Comparison of ENCODE assay signal across 9 cellular contexts in genomic region chr9:35650341-35651158, GRCh38. TPM values are rescaled to one million over a fixed set of nuclear protein-coding genes. Genes with fewer than 3 reads are reported as not detected.
A peak's percentile ranks its signal among the peaks of the same experiment; 100 is the strongest.
DNase-seq lines count a peak whose midpoint lies in the region; ATAC-seq, FAIRE-seq and TF ChIP-seq lines count a peak whose summit lies in the region.
"Had no signal": no experiment of that assay in that cellular context is flagged by ENCODE, and none has a peak within 500 bp of the region (broad histone marks: within the 10 kb centered on the region; RNA-seq: fewer than 3 reads in every experiment).

A gene with protein sequence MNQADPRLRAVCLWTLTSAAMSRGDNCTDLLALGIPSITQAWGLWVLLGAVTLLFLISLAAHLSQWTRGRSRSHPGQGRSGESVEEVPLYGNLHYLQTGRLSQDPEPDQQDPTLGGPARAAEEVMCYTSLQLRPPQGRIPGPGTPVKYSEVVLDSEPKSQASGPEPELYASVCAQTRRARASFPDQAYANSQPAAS (minus strand): TSS chr9:35650931. CDS start chr9:35650853, 78 bp downstream.

- H3K9me3 ChIP-seq in MG63 (no peaks in the 10 kb centered on the region), GM12878 (replicated peaks; ENCODE audit: control insufficient read depth, insufficient read depth, low read length) (no peaks in the 10 kb centered on the region)

- CTCF ChIA-PET in GM12878 (lab: Yijun Ruan, JAX): interaction anchor here (0.9 to 8.8 kb wide), 8 partner anchors 7 to 85 kb away, joined by 3 to 139 read pairs (median 76); partner anchors contain the start of genes ARHGEF39, CCDC107, CD72 and CREB3

- H3K9ac ChIP-seq in GM12878 (ENCODE audit: control insufficient read depth, insufficient read depth, low read length) (peak within 1 kb of the TSS; percentile 89), rectal smooth muscle tissue (ENCODE audit: low read length) (no peak within 1 kb of the TSS)

- POLR2A ChIA-PET in GM12878 (lab: Charles Lee): interaction anchor here (0.6 to 11.1 kb wide), 7 partner anchors 10 to 306 kb away, joined by 3 to 163 read pairs (median 7); partner anchors contain the start of genes ARHGEF39, CCDC107, CD72 and CREB3

- peak within 1 kb of the TSS; percentile 93 for H3K27ac ChIP-seq in GM12878 (ENCODE audit: control insufficient read depth, insufficient read depth)
- no peak within 1 kb of the TSS for H3K27ac ChIP-seq in rectal smooth muscle tissue (ENCODE audit: low read depth, low read length)
- H3K27ac ChIP-seq: SK-N-MC had no signal

- no peaks in the 10 kb centered on the region for H4K20me1 ChIP-seq in GM12878 (ENCODE audit: control insufficient read depth, insufficient read depth)

- H3K4me2 ChIP-seq in GM12878 (ENCODE audit: control insufficient read depth, insufficient read depth): peak within 1 kb of the TSS; percentile 93

- peak; percentile 75 for TF ChIP-seq POLR2A in GM12878 (IDR thresholded peaks at IDR 0.05; ENCODE audit: low read depth, low read length)

- peaks cover 20% of the 10 kb centered on the region for H3K79me2 ChIP-seq in GM12878 (ENCODE audit: control insufficient read depth, insufficient read depth, low read length)

- H3K36me3 ChIP-seq in MG63: no peaks in the 10 kb centered on the region
- H3K36me3 ChIP-seq in GM12878 (ENCODE audit: control insufficient read depth in 2 of 2, insufficient read depth in 2 of 2, low read length in 1 of 2): no peaks in the 10 kb centered on the region
- H3K36me3 ChIP-seq in rectal smooth muscle tissue (ENCODE audit: control insufficient read depth, insufficient read depth, low read length): no peaks in the 10 kb centered on the region

- H3K27me3 ChIP-seq in MG63 (no peaks in the 10 kb centered on the region), GM12878 (replicated peaks in 1 of 2; ENCODE audit: control insufficient read depth in 2 of 2, insufficient read depth in 2 of 2, low read length in 1 of 2) (no peaks in the 10 kb centered on the region), rectal smooth muscle tissue (ENCODE audit: control insufficient read depth, insufficient read depth, low read length) (no peaks in the 10 kb centered on the region)

- DNase-seq in GM12864 (ENCODE audit: low read depth) (no peak), MG63 (no peak), GM12878 (ENCODE audit: low read depth, low spot score) (no peak), nucleus accumbens (lab: John Stamatoyannopoulos, UW) (no peak), NCI-H2029 (lab: John Stamatoyannopoulos, UW) (no peak)

- TF ChIP-seq EP300 in GM12878 (IDR thresholded peaks at IDR 0.05; ENCODE audit: borderline replicate concordance in 1 of 2, control insufficient read depth in 1 of 2, low read depth in 2 of 2, low read length in 2 of 2): no peak

- in situ Hi-C loops in GM12878 (cut with MboI): no loop called here

- RAD21 ChIA-PET in GM12878 (lab: Charles Lee; ENCODE audit: unreplicated experiment): interaction anchor here (0.5 to 9.6 kb wide), 9 partner anchors 7 to 578 kb away, joined by 3 to 133 read pairs (median 15); partner anchors contain the start of genes ARHGEF39, CCDC107, CREB3 and RMRP

- intact Hi-C loops in GM12878 (cut with micrococcal nuclease; ENCODE audit: unreplicated experiment): loop anchor here (10.0 kb wide), 1 partner anchor 174 kb away; the partner anchor contains the start of genes FAM221B and TMEM8B

- no peak for FAIRE-seq in GM12878 (lab: Jason Lieb, UNC)

- SMC1A ChIA-PET in GM12878 (lab: Charles Lee; ENCODE audit: uncharacterized antibody, unreplicated experiment): interaction anchor here (0.8 to 7.7 kb wide), 7 partner anchors 9 to 99 kb away, joined by 3 to 114 read pairs (median 32); partner anchors contain the start of genes ARHGEF39, CCDC107, CREB3 and GBA2

- WGBS in GM12878 (ENCODE audit: insufficient coverage, insufficient replicate concordance, low lambda C conversion rate, missing lambda C conversion rate): 8% methylated on average over 22 of the region's 22 CpGs

- TF ChIP-seq CTCF in GM12864 (IDR thresholded peaks at IDR 0.05; ENCODE audit: low read depth, low read length, missing control alignments): no peak
- no peak for TF ChIP-seq CTCF in GM12878 (IDR thresholded peaks at IDR 0.05 in 2 of 3, conservative IDR thresholded peaks at IDR 0.05 in 1 of 3; ENCODE audit: control insufficient read depth in 2 of 3, extremely low read depth in 1 of 3, insufficient read depth in 1 of 3, low read depth in 3 of 3, low read length in 3 of 3)

- peak; percentile 19 for ATAC-seq in GM12878
- no peak for ATAC-seq in HG03565 (IDR thresholded peaks at IDR 0.05; ENCODE audit: unreplicated experiment)
- ATAC-seq in HG02571 (IDR thresholded peaks at IDR 0.05; ENCODE audit: unreplicated experiment): no peak

- H3K4me1 ChIP-seq in GM12878 (ENCODE audit: control insufficient read depth, insufficient read depth, low read length): peaks cover 31% of the 10 kb centered on the region
- peaks cover 3% of the 10 kb centered on the region for H3K4me1 ChIP-seq in rectal smooth muscle tissue (ENCODE audit: control insufficient read depth, insufficient read depth, low read length)

- no TSS peak for BruUV-seq in GM12878 (replicated peaks; lab: Mats Ljungman, UMichigan)

- no peak for TF ChIP-seq RAD21 in GM12878 (IDR thresholded peaks at IDR 0.05; ENCODE audit: insufficient read depth, low read depth, low read length)

- H2AFZ ChIP-seq in GM12878 (ENCODE audit: control insufficient read depth, low read depth, low read length): peak within 1 kb of the TSS; percentile 77

- peak within 1 kb of the TSS; percentile 67 for H3K4me3 ChIP-seq in GM12864 (ENCODE audit: low read depth, low read length)
- H3K4me3 ChIP-seq in MG63: peak within 1 kb of the TSS; percentile 11
- peak within 1 kb of the TSS; percentile 100 for H3K4me3 ChIP-seq in GM12878
- H3K4me3 ChIP-seq in rectal smooth muscle tissue (ENCODE audit: low read length): peak within 1 kb of the TSS; percentile 52
- H3K4me3 ChIP-seq: SK-N-MC had no signal

TF ChIP-seq in GM12878, 131 proteins besides CTCF, POLR2A, EP300 and RAD21 (continues in another document):
- peak; percentile 62 for TF ChIP-seq MEF2B (IDR thresholded peaks at IDR 0.05; ENCODE audit: partially characterized antibody, poor library complexity, severe bottlenecking)
- TF ChIP-seq, protein P1, sequence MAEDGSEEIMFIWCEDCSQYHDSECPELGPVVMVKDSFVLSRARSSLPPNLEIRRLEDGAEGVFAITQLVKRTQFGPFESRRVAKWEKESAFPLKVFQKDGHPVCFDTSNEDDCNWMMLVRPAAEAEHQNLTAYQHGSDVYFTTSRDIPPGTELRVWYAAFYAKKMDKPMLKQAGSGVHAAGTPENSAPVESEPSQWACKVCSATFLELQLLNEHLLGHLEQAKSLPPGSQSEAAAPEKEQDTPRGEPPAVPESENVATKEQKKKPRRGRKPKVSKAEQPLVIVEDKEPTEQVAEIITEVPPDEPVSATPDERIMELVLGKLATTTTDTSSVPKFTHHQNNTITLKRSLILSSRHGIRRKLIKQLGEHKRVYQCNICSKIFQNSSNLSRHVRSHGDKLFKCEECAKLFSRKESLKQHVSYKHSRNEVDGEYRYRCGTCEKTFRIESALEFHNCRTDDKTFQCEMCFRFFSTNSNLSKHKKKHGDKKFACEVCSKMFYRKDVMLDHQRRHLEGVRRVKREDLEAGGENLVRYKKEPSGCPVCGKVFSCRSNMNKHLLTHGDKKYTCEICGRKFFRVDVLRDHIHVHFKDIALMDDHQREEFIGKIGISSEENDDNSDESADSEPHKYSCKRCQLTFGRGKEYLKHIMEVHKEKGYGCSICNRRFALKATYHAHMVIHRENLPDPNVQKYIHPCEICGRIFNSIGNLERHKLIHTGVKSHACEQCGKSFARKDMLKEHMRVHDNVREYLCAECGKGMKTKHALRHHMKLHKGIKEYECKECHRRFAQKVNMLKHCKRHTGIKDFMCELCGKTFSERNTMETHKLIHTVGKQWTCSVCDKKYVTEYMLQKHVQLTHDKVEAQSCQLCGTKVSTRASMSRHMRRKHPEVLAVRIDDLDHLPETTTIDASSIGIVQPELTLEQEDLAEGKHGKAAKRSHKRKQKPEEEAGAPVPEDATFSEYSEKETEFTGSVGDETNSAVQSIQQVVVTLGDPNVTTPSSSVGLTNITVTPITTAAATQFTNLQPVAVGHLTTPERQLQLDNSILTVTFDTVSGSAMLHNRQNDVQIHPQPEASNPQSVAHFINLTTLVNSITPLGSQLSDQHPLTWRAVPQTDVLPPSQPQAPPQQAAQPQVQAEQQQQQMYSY (CRISPR knock-in tag; IDR thresholded peaks at IDR 0.05): no peak
- TF ChIP-seq BCL3 (IDR thresholded peaks at IDR 0.05; ENCODE audit: borderline replicate concordance, insufficient read depth, low read depth, low read length, poor library complexity, severe bottlenecking): no peak
- TF ChIP-seq IKZF1 (conservative IDR thresholded peaks at IDR 0.05): 0 out of 2 replicates have a peak, but pooled peaks have one; percentile 8
- TF ChIP-seq RFX5 (IDR thresholded peaks at IDR 0.05; ENCODE audit: low read depth, low read length): no peak

RNA-seq across cellular contexts. Expression of the gene that starts here (rescaled TPM):
- 1.4 and 4.0 TPM in 2 replicates for total RNA-seq in MG63 (2014; rRNA removed; shearing (Covaris generic); ENCODE audit: low replicate concordance)
- 31.5 and 33.0 TPM in 2 replicates for total RNA-seq in GM12878 (2013; cell fraction: nucleolus; rRNA removed)
- 115 and 119 TPM in 2 replicates for total RNA-seq in GM12878 (2014; rRNA removed)
- 55.0 and 55.6 TPM in 2 replicates for total RNA-seq in GM12878 (2014; rRNA removed; fragmentation: Illumina TruSeq; extraction: Trizol)
- total RNA-seq in GM12878 (2021): 83.3 and 84.9 TPM in 2 replicates
- 38.2 TPM for polyA plus RNA-seq in GM12878 (2011; ENCODE audit: low read depth)
- polyA plus RNA-seq in GM12878 (2011; rRNA removed): 20.1 and 29.1 TPM in 2 replicates
- polyA plus RNA-seq in GM12878 (2011; cell fraction: cytosol; rRNA removed): 42.7 and 45.9 TPM in 2 replicates
- polyA plus RNA-seq in GM12878 (2011; cell fraction: nucleus; rRNA removed): 16.1 and 23.4 TPM in 2 replicates
- 88.6 and 91.7 TPM in 2 replicates for polyA plus RNA-seq in GM12878 (2012)
- 26.3 and 44.9 TPM in 2 replicates for polyA plus RNA-seq in GM12878 (2014; fragmentation: Illumina TruSeq; extraction: Trizol)
- 10 to 100 TPM in 1 of 2 experiments, under 1 TPM in 1; 0.97 to 12.1 TPM for polyA plus RNA-seq in GM12878 (2014; fragmentation: Nextera tagmentation; extraction: Ambion mirVana)
- polyA plus RNA-seq in GM12878 (2014; rRNA removed): 137 and 147 TPM in 2 replicates
- polyA plus RNA-seq in GM12878 (2016; fragmentation: Nextera tagmentation; extraction: Ambion mirVana): 10 to 100 TPM; 63.8 to 77.8 TPM
- 5.4 and 16.1 TPM in 2 replicates for polyA minus RNA-seq in GM12878 (2011; rRNA and poly(A)+ RNA removed)
- 3.6 and 8.9 TPM in 2 replicates for polyA minus RNA-seq in GM12878 (2011; cell fraction: cytosol; rRNA and poly(A)+ RNA removed)
- polyA minus RNA-seq in GM12878 (2011; cell fraction: nucleus; rRNA and poly(A)+ RNA removed): 4.1 and 5.0 TPM in 2 replicates

Comparison
In these comparisons a context has a peak if more than half of its experiments do, and no peak if none do; other contexts are left out.
1. H3K4me3 ChIP-seq: peak in every context shown above with its lines; median percentile 100 in GM12878; 67 in GM12864; 52 in rectal smooth muscle tissue; 11 in MG63.